Comparison of ENCODE assay signal across 27 cellular contexts in the genomic region with DNA sequence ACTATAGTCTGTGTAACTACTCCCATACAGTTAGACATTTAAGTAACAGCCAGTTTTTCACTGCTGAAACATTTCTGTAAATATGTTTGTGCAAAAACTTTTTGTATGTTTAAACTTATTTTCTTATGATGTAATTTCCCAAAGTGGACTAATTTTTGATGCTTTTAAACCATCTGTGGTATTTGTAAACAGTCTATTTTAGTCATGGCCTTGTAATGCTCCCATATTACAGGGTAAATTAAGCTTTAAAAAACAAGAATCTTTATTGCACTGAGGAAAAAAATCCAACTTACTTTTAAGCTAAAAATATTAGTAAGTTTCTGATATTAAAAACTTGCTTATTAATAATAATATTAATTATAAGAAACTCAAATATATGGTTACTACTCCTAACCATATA. TPM values are rescaled to one million over a fixed set of nuclear protein-coding genes. Genes with fewer than 3 reads are reported as not detected.
"Had no signal": no experiment of that assay in that cellular context is flagged by ENCODE, and none has a peak within 500 bp of the region (broad histone marks: within the 10 kb centered on the region; RNA-seq: fewer than 3 reads in every experiment).

No MANE protein-coding gene starts in this region.

- H3K9me3 ChIP-seq: breast epithelium, SK-N-SH had no signal

- H3K9ac ChIP-seq: SK-N-SH had no signal

- H3K4me1 ChIP-seq: breast epithelium had no signal

- H3K27ac ChIP-seq: breast epithelium, WERI-Rb-1 had no signal

- ATAC-seq: activated CD4-positive, alpha-beta T cell treated with anti-CD3 and anti-CD28 coated beads for 36 hours; Right ventricle myocardium inferior had no signal

- H3K36me3 ChIP-seq: breast epithelium had no signal

- DNase-seq: activated CD4-positive, alpha-beta memory T cell treated with anti-CD3 and anti-CD28 coated beads, Interleukin-2, amount 10 ng/mL, durations not matched to agents 7 days and 5 days; activated CD4-positive, alpha-beta T cell treated with anti-CD3 and anti-CD28 coated beads for 36 hours; activated CD4-positive, alpha-beta T cell treated with anti-CD3 and anti-CD28 coated beads, Interleukin-2, amount 50 U/mL, for 1 hour; activated CD8-positive, alpha-beta memory T cell treated with anti-CD3 and anti-CD28 coated beads, Interleukin-2, amount 50 U/mL, for 4 hours; activated naive CD4-positive, alpha-beta T cell treated with anti-CD3 and anti-CD28 coated beads, Interleukin-2, amount 50 U/mL, for 16 hours; activated naive CD8-positive, alpha-beta T cell treated with anti-CD3 and anti-CD28 coated beads, Interleukin-2, amount 10 ng/mL, durations not matched to agents 7 days and 5 days; aorta; caudate nucleus; Karpas-422; MM.1S; NCI-H1105 treated with DMSO at 0.1 percent for 48 hours; NCI-H1436 treated with DMSO at 0.1 percent for 48 hours; NCI-H187 treated with DMSO at 0.1 percent for 48 hours; NCI-H2081 treated with DMSO at 0.1 percent for 48 hours; NCI-H2227 treated with DMSO at 0.1 percent for 48 hours; NCI-H526; NCI-H82; RPMI8226; SK-N-SH; T-helper 1 cell; WERI-Rb-1 had no signal

- H3K27me3 ChIP-seq: breast epithelium had no signal

- H3K4me3 ChIP-seq: breast epithelium had no signal

RNA-seq across cellular contexts. Expression of gene ROPN1, which starts 44.4 kb away (rescaled TPM):
- total RNA-seq: activated CD4-positive, alpha-beta memory T cell treated with anti-CD3 and anti-CD28 coated beads, Interleukin-2, amount 10 ng/mL, durations not matched to agents 7 days and 5 days; activated CD4-positive, alpha-beta T cell treated with anti-CD3 and anti-CD28 coated beads for 36 hours; activated naive CD8-positive, alpha-beta T cell treated with anti-CD3 and anti-CD28 coated beads, Interleukin-2, amount 10 ng/mL, durations not matched to agents 7 days and 5 days; aorta; cerebellum; NCI-H460; OCI-LY7; Right ventricle myocardium inferior; T-helper 2 cell treated with Interferon-gamma antibody and Interleukin-4, amounts not matched to agents 100 ng/mL and 5 ng/mL, for 36 hours had no signal
- polyA plus RNA-seq: aorta had no signal
